In genomic region chr11:85096939-85097338, GRCh38 we compare ENCODE assay signal across 19 cellular contexts.
DNase-seq lines count a peak whose midpoint lies in the region; ATAC-seq, FAIRE-seq and TF ChIP-seq lines count a peak whose summit lies in the region.
"Had no signal": no experiment of that assay in that cellular context is flagged by ENCODE, and none has a peak within 500 bp of the region (broad histone marks: within the 10 kb centered on the region; RNA-seq: fewer than 3 reads in every experiment).

No MANE protein-coding gene starts in this region.

- peaks cover 14% of the 10 kb centered on the region for H3K4me1 ChIP-seq in OCI-LY7 (ENCODE audit: insufficient read depth, low read length, poor library complexity, severe bottlenecking)
- no peaks in the 10 kb centered on the region for H3K4me1 ChIP-seq in tibial nerve
- H3K4me1 ChIP-seq: body of pancreas, right atrium auricular region, stomach had no signal

- H4K20me1 ChIP-seq in OCI-LY7 (ENCODE audit: insufficient read depth, low read length) = no peaks in the 10 kb centered on the region

- peak overlapping the region; percentile 39; the same call in 1 of the 2 replicates for H3K4me2 ChIP-seq in OCI-LY7 (ENCODE audit: low read length)
- H3K4me2 ChIP-seq: KMS-11 had no signal

- POLR2A ChIA-PET in OCI-LY7 (lab: Charles Lee) = interaction anchor here (0.6 to 1.4 kb wide), 6 partner anchors 10 to 533 kb away, joined by 3 to 8 read pairs (median 4); no protein-coding TSS in a partner anchor

- DNase-seq in OCI-LY7 (ENCODE audit: low spot score) (peak; percentile 51), GF-D8 (lab: John Stamatoyannopoulos, UW) (no peak), tibial nerve (ENCODE audit: low spot score in 2 of 2) (no peak), RCC 7860 (ENCODE audit: low spot score) (no peak)
- DNase-seq in activated CD4-positive, alpha-beta T cell treated with anti-CD3 and anti-CD28 coated beads for 48 hours = no peak
- DNase-seq: activated CD4-positive, alpha-beta T cell treated with anti-CD3 and anti-CD28 coated beads, Interleukin-2, amount 50 U/mL, for 48 hours; activated effector memory CD4-positive, alpha-beta T cell treated with Interleukin-2 at 50 U/mL for 16 hours; body of pancreas; H9; kidney glomerular epithelial cell; natural killer cell; NK-92 treated with Interleukin-12 subunit alpha and Interleukin-12 subunit beta, amount 100 ng/mL, for 24 hours; stomach; T-helper 1 cell had no signal

- H3K9me3 ChIP-seq in OCI-LY7 (ENCODE audit: low read length) (no peaks in the 10 kb centered on the region), tibial nerve (peaks cover 0 to 3% (median 0%) of the 10 kb centered on the region in 4 donors)
- H3K9me3 ChIP-seq: body of pancreas, right atrium auricular region had no signal

- H3K27me3 ChIP-seq in tibial nerve = no peaks in the 10 kb centered on the region
- H3K27me3 ChIP-seq: body of pancreas, right atrium auricular region, stomach had no signal

- FAIRE-seq in RCC 7860 (lab: Jason Lieb, UNC) = no peak

- intact Hi-C loops in OCI-LY7 (cut with micrococcal nuclease; ENCODE audit: unreplicated experiment) = no loop called here

- H2AFZ ChIP-seq in OCI-LY7 (ENCODE audit: low read length) = peak overlapping the region; percentile 35; the same call in 1 of the 2 replicates

- TF ChIP-seq CTCF in OCI-LY7 (conservative IDR thresholded peaks at IDR 0.05; ENCODE audit: low read length) (no peak), tibial nerve (IDR thresholded peaks at IDR 0.05) (no peak)

- TF ChIP-seq EP300 in tibial nerve (IDR thresholded peaks at IDR 0.05) = no peak

- H3K4me3 ChIP-seq in OCI-LY7 (ENCODE audit: low read depth, low read length, poor library complexity, severe bottlenecking) (no peak overlapping the region), tibial nerve (no peak overlapping the region)
- H3K4me3 ChIP-seq: body of pancreas, right atrium auricular region, stomach had no signal

- H3K79me2 ChIP-seq in OCI-LY7 (ENCODE audit: insufficient read depth, low read depth, low read length) = no peaks in the 10 kb centered on the region

- 78 to 81% methylated on average over 6 of the region's 6 CpGs for WGBS in tibial nerve, 2 donors

- ATAC-seq in GM18498 (IDR thresholded peaks at IDR 0.05; ENCODE audit: unreplicated experiment) (peak; percentile 74), GM21423 (IDR thresholded peaks at IDR 0.05; ENCODE audit: unreplicated experiment) (peak; percentile 76), HG03378 (IDR thresholded peaks at IDR 0.05; ENCODE audit: unreplicated experiment) (peak; percentile 81)
- ATAC-seq: body of pancreas, natural killer cell had no signal

- no peaks in the 10 kb centered on the region for H3K9me2 ChIP-seq in OCI-LY7 (ENCODE audit: insufficient read depth, low read length)

- no peak overlapping the region for H3K27ac ChIP-seq in OCI-LY7 (ENCODE audit: low read depth, low read length, poor library complexity, severe bottlenecking)
- H3K27ac ChIP-seq in tibial nerve = no peak overlapping the region
- H3K27ac ChIP-seq: body of pancreas, KMS-11, right atrium auricular region, stomach had no signal

- no TSS peak for BruUV-seq in OCI-LY7 (replicated peaks; lab: Mats Ljungman, UMichigan)

- CTCF ChIA-PET in OCI-LY7 (lab: Charles Lee; ENCODE audit: unreplicated experiment) = no interaction called here

- H3K36me3 ChIP-seq in OCI-LY7 (ENCODE audit: insufficient read depth, low read length) = no peaks in the 10 kb centered on the region
- no peaks in the 10 kb centered on the region for H3K36me3 ChIP-seq in tibial nerve
- H3K36me3 ChIP-seq: right atrium auricular region, stomach had no signal

- TF ChIP-seq POLR2A in tibial nerve (IDR thresholded peaks at IDR 0.05) = no peak
